25 cellular contexts compared by ENCODE assay signal in genomic region chr1:73782901-73783300, GRCh38.
DNase-seq lines count a peak whose midpoint lies in the region; ATAC-seq and TF ChIP-seq lines count a peak whose summit lies in the region.
"Had no signal": no experiment of that assay in that cellular context is flagged by ENCODE, and none has a peak within 500 bp of the region (broad histone marks: within the 10 kb centered on the region; RNA-seq: fewer than 3 reads in every experiment).

No MANE protein-coding gene starts in this region.

- no peak for TF ChIP-seq CTCF in RWPE2 (IDR thresholded peaks at IDR 0.05; ENCODE audit: poor library complexity, severe bottlenecking)
- TF ChIP-seq CTCF in fibroblast of mammary gland (conservative IDR thresholded peaks at IDR 0.05; ENCODE audit: control insufficient read depth, insufficient read depth, low read depth, low read length) = no peak

- DNase-seq in ELR (ENCODE audit: low read depth) (peak; percentile 16), RWPE2 (ENCODE audit: low spot score) (no peak), fibroblast of mammary gland (ENCODE audit: low read depth) (peak; percentile 7), NCI-H2081 treated with DMSO at 0.1 percent for 48 hours (lab: John Stamatoyannopoulos, UW) (no peak), superior temporal gyrus (ENCODE audit: extremely low spot score) (no peak)
- DNase-seq: CD8-positive, alpha-beta T cell; DMS79 treated with DMSO at 0.1 percent for 48 hours; H7; Kasumi-1; MG63; NCI-H1105 treated with DMSO at 0.1 percent for 48 hours; NCI-H146; NCI-H1930; NCI-H446 treated with DMSO at 0.1 percent for 48 hours; NCI-H526; NCI-H82; NK-92 treated with Interleukin-12 subunit alpha and Interleukin-12 subunit beta, amount 100 ng/mL, for 24 hours; RPMI8226; SHP77; T-cell had no signal

- peak overlapping the region; percentile 13 for H2AFZ ChIP-seq in ACC112 (ENCODE audit: low read length, unreplicated experiment)

- ATAC-seq in RWPE2 (ENCODE audit: low read depth) (peak; percentile 82), HG02623 (IDR thresholded peaks at IDR 0.05; ENCODE audit: unreplicated experiment) (no peak), HG02588 (IDR thresholded peaks at IDR 0.05; ENCODE audit: unreplicated experiment) (no peak)
- ATAC-seq: CD8-positive, alpha-beta T cell; HepG2; T-cell had no signal

- no peaks in the 10 kb centered on the region for H3K79me2 ChIP-seq in ACC112 (ENCODE audit: control insufficient read depth, insufficient read depth, low read length, unreplicated experiment)

- no peak overlapping the region for H3K4me3 ChIP-seq in ACC112 (ENCODE audit: low read depth, low read length)
- H3K4me3 ChIP-seq in RWPE2 (ENCODE audit: severe bottlenecking) = no peak overlapping the region
- no peak overlapping the region for H3K4me3 ChIP-seq in fibroblast of mammary gland (ENCODE audit: control insufficient read depth, low read depth, low read length)
- H3K4me3 ChIP-seq: MG63 had no signal

- no peaks in the 10 kb centered on the region for H3K9me3 ChIP-seq in RWPE2 (ENCODE audit: severe bottlenecking)
- H3K9me3 ChIP-seq: MG63 had no signal

- H3K4me1 ChIP-seq in ACC112 (ENCODE audit: control insufficient read depth, insufficient read depth, low read length, unreplicated experiment) (peaks cover 13% of the 10 kb centered on the region), RWPE2 (ENCODE audit: insufficient read depth, poor library complexity, severe bottlenecking) (no peaks in the 10 kb centered on the region)

- no peaks in the 10 kb centered on the region for H3K27me3 ChIP-seq in ACC112 (ENCODE audit: insufficient read depth, low read length)
- H3K27me3 ChIP-seq in RWPE2 (ENCODE audit: insufficient read depth, poor library complexity, severe bottlenecking) = no peaks in the 10 kb centered on the region
- H3K27me3 ChIP-seq: MG63 had no signal

- peak overlapping the region; percentile 60 for H3K27ac ChIP-seq in ACC112 (ENCODE audit: low read depth, low read length)
- no peak overlapping the region for H3K27ac ChIP-seq in RWPE2 (ENCODE audit: poor library complexity, severe bottlenecking)
- H3K27ac ChIP-seq: C4-2B had no signal

- no peaks in the 10 kb centered on the region for H3K36me3 ChIP-seq in ACC112 (ENCODE audit: insufficient read depth, low read length)
- no peaks in the 10 kb centered on the region for H3K36me3 ChIP-seq in RWPE2 (ENCODE audit: low read depth)
- H3K36me3 ChIP-seq: MG63 had no signal

Comparison
In these comparisons a context has a peak if more than half of its experiments do, and no peak if none do; other contexts are left out.
1. DNase-seq: peak in ELR (single experiment) and fibroblast of mammary gland (single experiment); none in RWPE2 (single experiment), NCI-H2081 treated with DMSO at 0.1 percent for 48 hours (single experiment) and superior temporal gyrus (single experiment).